In genomic region chr11:21963013-21963412, GRCh38 we compare ENCODE assay signal across 16 cellular contexts.
"Had no signal": no experiment of that assay in that cellular context is flagged by ENCODE, and none has a peak within 500 bp of the region (broad histone marks: within the 10 kb centered on the region; RNA-seq: fewer than 3 reads in every experiment).

No MANE protein-coding gene starts in this region.

- H3K36me3 ChIP-seq: prostate gland, tibial nerve had no signal

- H3K9me3 ChIP-seq: body of pancreas, prostate gland, tibial nerve had no signal

- H3K4me3 ChIP-seq: body of pancreas, dorsolateral prefrontal cortex, prostate gland, skin epidermis, tibial nerve had no signal

- H3K4me1 ChIP-seq: body of pancreas, prostate gland, tibial nerve had no signal

- ATAC-seq: activated CD8-positive, alpha-beta T cell treated with anti-CD3 and anti-CD28 coated beads for 36 hours; activated T-helper 17 cell treated with anti-CD3 and anti-CD28 coated beads, Interleukin-2, amount 50 U/mL, for 72 hours; body of pancreas; naive thymus-derived CD8-positive, alpha-beta T cell; right cardiac atrium; stimulated activated naive CD8-positive, alpha-beta T cell treated with anti-CD3 and anti-CD28 coated beads, Interleukin-15, Interleukin-2, amounts not matched to agents 100 U/mL and 50 U/mL, for 24 hours had no signal

- H3K27ac ChIP-seq: body of pancreas, prostate gland, skin epidermis, tibial nerve had no signal

- DNase-seq: activated CD4-positive, alpha-beta T cell treated with anti-CD3 and anti-CD28 coated beads for 48 hours; activated CD4-positive, CD25-positive, alpha-beta regulatory T cell; activated CD8-positive, alpha-beta T cell treated with anti-CD3 and anti-CD28 coated beads for 36 hours; activated naive CD4-positive, alpha-beta T cell treated with Interleukin-2 at 50 U/mL for 16 hours; activated T-cell treated with anti-CD3 and anti-CD28 coated beads, Interleukin-2, amount 50 U/mL, for 1 hour; body of pancreas; dorsolateral prefrontal cortex; mesenchymal stem cell; naive thymus-derived CD8-positive, alpha-beta T cell; right cardiac atrium; stimulated activated naive CD8-positive, alpha-beta T cell treated with anti-CD3 and anti-CD28 coated beads, Interleukin-15, Interleukin-2, amounts not matched to agents 100 U/mL and 50 U/mL, for 24 hours; substantia nigra had no signal
